1 cellular context compared by ENCODE assay signal in the genomic region with DNA sequence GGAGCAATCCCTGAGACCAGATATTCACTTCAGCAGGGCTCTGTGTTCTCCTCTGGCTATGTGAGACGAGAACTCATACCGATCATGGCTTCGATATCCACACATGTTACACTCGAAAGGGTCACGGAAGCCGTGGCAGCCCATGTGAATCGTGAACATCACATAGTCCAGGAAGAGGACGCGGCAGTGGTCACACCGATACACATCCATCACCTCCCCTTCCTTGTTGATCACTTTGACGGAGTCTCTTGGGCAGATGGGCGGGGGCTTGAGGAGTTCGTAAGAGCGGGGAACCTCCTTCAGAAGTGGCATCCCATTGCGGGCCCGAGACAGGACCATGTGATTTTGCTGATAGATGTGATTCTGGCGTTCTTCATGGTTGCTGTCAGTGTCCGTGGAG.
TF ChIP-seq lines count a peak whose summit lies in the region.

No MANE protein-coding gene starts in this region.

TF ChIP-seq in GM12878, 131 proteins besides CTCF, POLR2A, EP300 and RAD21:
- no peak for TF ChIP-seq RELA (IDR thresholded peaks at IDR 0.05; ENCODE audit: borderline replicate concordance, partially characterized antibody)
- peak; percentile 59; the same call in 1 of the 2 replicates for TF ChIP-seq MLLT1 (IDR thresholded peaks at IDR 0.05)
